ENCODE assay signal across 8 cellular contexts in the genomic region with DNA sequence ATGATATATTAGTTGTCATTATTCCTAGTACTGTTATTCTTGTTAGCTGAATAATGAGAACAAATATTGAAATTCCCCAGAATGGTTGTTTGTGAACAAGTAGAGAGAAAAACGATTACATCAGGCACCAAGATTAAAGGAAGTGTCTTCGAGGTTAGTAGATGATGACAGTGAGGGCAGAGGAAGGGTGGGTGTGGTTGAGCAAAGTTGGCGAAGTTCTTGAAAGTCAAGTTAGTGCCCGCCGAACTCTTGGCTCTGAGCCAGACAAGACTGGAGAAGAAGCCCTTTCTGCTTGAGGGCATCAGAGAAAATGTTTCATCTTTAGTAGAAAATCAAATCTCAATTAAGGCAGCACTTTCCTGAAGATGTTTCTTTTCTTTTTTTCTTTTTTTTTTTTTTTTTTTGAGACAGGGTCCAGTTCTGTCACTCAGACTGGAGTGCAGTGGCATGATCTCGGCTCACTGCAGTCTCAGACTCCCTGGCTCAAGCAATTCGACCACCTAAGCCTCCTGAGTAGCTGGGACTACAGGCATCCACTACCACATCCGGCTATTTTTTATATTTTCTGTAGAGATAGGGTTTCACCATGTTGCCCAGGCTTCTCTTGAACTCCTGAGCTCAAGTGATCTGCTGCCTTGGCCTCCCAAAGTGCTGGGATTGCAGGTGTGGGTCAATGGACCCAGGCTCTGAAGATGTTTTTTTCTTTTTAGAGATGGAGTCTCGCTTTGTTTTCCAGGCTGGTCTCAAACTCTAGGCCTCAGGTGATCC.
A peak's percentile ranks its signal among the peaks of the same experiment; 100 is the strongest.
DNase-seq lines count a peak whose midpoint lies in the region; ATAC-seq and TF ChIP-seq lines count a peak whose summit lies in the region.

No MANE protein-coding gene starts in this region.

- peaks cover 0 to 7% (median 2%) of the 10 kb centered on the region in 7 donors for H3K9me3 Mint-ChIP-seq in naive B cell

- TF ChIP-seq POLR2A in suprapubic skin (IDR thresholded peaks at IDR 0.05) = no peak

- no peaks in the 10 kb centered on the region for H3K27me3 Mint-ChIP-seq in naive B cell

- H3K36me3 Mint-ChIP-seq in naive B cell = peaks cover 0 to 7% of the 10 kb centered on the region in 2 donors

- WGBS in suprapubic skin = 40% methylated on average over 9 of the region's 9 CpGs

- no peak for TF ChIP-seq EP300 in suprapubic skin (IDR thresholded peaks at IDR 0.05)

- peaks cover 19 to 52% (median 42%) of the 10 kb centered on the region in 3 donors for H3K4me1 Mint-ChIP-seq in naive B cell

- DNase-seq in SKM-1 treated with dmso at 0.1 percent for 144 hours (lab: John Stamatoyannopoulos, UW; ENCODE audit: unreplicated experiment) = peak; percentile 86
- peak; percentile 90 for DNase-seq in activated effector memory CD4-positive, alpha-beta T cell treated with anti-CD3 and anti-CD28 coated beads, Interleukin-2, amount 50 U/mL, for 16 hours
- DNase-seq in naive B cell = peak; percentile 86
- peak; percentile 82 to 85 for DNase-seq in suprapubic skin (ENCODE audit: low spot score in 2 of 2)
- DNase-seq in dedifferentiated amniotic fluid mesenchymal stem cell (ENCODE audit: extremely low spot score) = no peak
- DNase-seq in iPS-NIHi11 (ENCODE audit: low spot score) = no peak

- H3K36me3 ChIP-seq in suprapubic skin = no peaks in the 10 kb centered on the region

- peak; percentile 77 to 78 for ATAC-seq in naive B cell (ENCODE audit: low read depth in 2 of 2)
- no peak for ATAC-seq in HG03025 (IDR thresholded peaks at IDR 0.05; ENCODE audit: low FRiP score, unreplicated experiment)
- no peak for ATAC-seq in GM21526 (IDR thresholded peaks at IDR 0.05; ENCODE audit: low FRiP score, unreplicated experiment)

- peak overlapping the region in 7 of 8 donors; percentile 0 to 82 (median 41) for H3K4me3 Mint-ChIP-seq in naive B cell

- H3K9me3 ChIP-seq in suprapubic skin = no peaks in the 10 kb centered on the region

- no peaks in the 10 kb centered on the region for H3K27me3 ChIP-seq in suprapubic skin

- peak overlapping the region; percentile 85 to 97 (median 93) for H3K27ac Mint-ChIP-seq in naive B cell

- no peak overlapping the region for H3K4me3 ChIP-seq in suprapubic skin

- H3K4me1 ChIP-seq in suprapubic skin = peaks cover 16% of the 10 kb centered on the region

- TF ChIP-seq CTCF in suprapubic skin (IDR thresholded peaks at IDR 0.05) = no peak

- no peak overlapping the region for H3K27ac ChIP-seq in suprapubic skin

Comparison
In these comparisons a context has a peak if more than half of its experiments do, and no peak if none do; other contexts are left out.
1. DNase-seq: peak in SKM-1 treated with dmso at 0.1 percent for 144 hours (single experiment), activated effector memory CD4-positive, alpha-beta T cell treated with anti-CD3 and anti-CD28 coated beads, Interleukin-2, amount 50 U/mL, for 16 hours (single experiment), naive B cell (single experiment) and suprapubic skin (2 of 2); none in dedifferentiated amniotic fluid mesenchymal stem cell (single experiment) and iPS-NIHi11 (single experiment).
2. ATAC-seq: peak in naive B cell (2 of 2); none in HG03025 (single experiment) and GM21526 (single experiment).